9 cellular contexts compared by ENCODE assay signal in genomic region chr22:50674606-50675552, GRCh38. TPM values are rescaled to one million over a fixed set of nuclear protein-coding genes. Genes with fewer than 3 reads are reported as not detected.
DNase-seq lines count a peak whose midpoint lies in the region; ATAC-seq and TF ChIP-seq lines count a peak whose summit lies in the region.
"Had no signal": no experiment of that assay in that cellular context is flagged by ENCODE, and none has a peak within 500 bp of the region (broad histone marks: within the 10 kb centered on the region; RNA-seq: fewer than 3 reads in every experiment).

No MANE protein-coding gene starts in this region.

- TF ChIP-seq CTCF in hepatocyte (IDR thresholded peaks at IDR 0.05; ENCODE audit: poor library complexity), result no peak

- peak overlapping the region; percentile 94 for H3K4me2 ChIP-seq in hepatocyte
- H3K4me2 ChIP-seq: KMS-11 had no signal

- H4K20me1 ChIP-seq in hepatocyte (ENCODE audit: insufficient read depth, poor library complexity, severe bottlenecking), result no peaks in the 10 kb centered on the region

- no peaks in the 10 kb centered on the region for H3K4me1 ChIP-seq in hepatocyte (ENCODE audit: insufficient read depth)

- H3K27me3 Mint-ChIP-seq in activated T-helper 1 cell treated with anti-CD3 and anti-CD28 coated beads, Interleukin-12 subunit alpha, Interleukin-12 subunit beta, Interleukin-2, Interleukin-4 antibody, amounts not matched to agents 30 ng/mL and 10 ng/mL and 1 ng/mL, durations not matched to agents 14 hours and 24 hours and 36 hours (ENCODE audit: insufficient read depth), result peaks cover 41% of the 10 kb centered on the region

- intact Hi-C loops in activated T-helper 1 cell treated with anti-CD3 and anti-CD28 coated beads, Interleukin-12 subunit alpha, Interleukin-12 subunit beta, Interleukin-2, Interleukin-4 antibody, amounts not matched to agents 30 ng/mL and 10 ng/mL and 1 ng/mL, durations not matched to agents 14 hours and 24 hours and 36 hours (cut with micrococcal nuclease), result loop anchor here (5.0 kb wide), 1 partner anchor 48 kb away; the partner anchor contains the start of gene ARSA
- intact Hi-C loops in sciatic nerve (cut with DNase I), result no loop called here

- WGBS in hepatocyte (ENCODE audit: low lambda C conversion rate, missing lambda C conversion rate), result 13% methylated on average over 23 of the region's 105 CpGs

- no peaks in the 10 kb centered on the region for H3K9me2 ChIP-seq in hepatocyte (replicated peaks; ENCODE audit: insufficient read depth)

- peak overlapping the region; percentile 40 for H2AFZ ChIP-seq in hepatocyte

- no peaks in the 10 kb centered on the region for H3K36me3 Mint-ChIP-seq in activated T-helper 1 cell treated with anti-CD3 and anti-CD28 coated beads, Interleukin-12 subunit alpha, Interleukin-12 subunit beta, Interleukin-2, Interleukin-4 antibody, amounts not matched to agents 30 ng/mL and 10 ng/mL and 1 ng/mL, durations not matched to agents 14 hours and 24 hours and 36 hours (ENCODE audit: low read depth)

- H3K79me2 ChIP-seq in hepatocyte, result no peaks in the 10 kb centered on the region

- no peak for ATAC-seq in sciatic nerve
- no peak for ATAC-seq in GM18907 (IDR thresholded peaks at IDR 0.05; ENCODE audit: unreplicated experiment)
- ATAC-seq in HG03196 (IDR thresholded peaks at IDR 0.05; ENCODE audit: unreplicated experiment), result no peak

- peak overlapping the region; percentile 9; the same call in 1 of the 2 replicates for H3K4me3 ChIP-seq in Jurkat, Clone E6-1 (ENCODE audit: low read length)
- H3K4me3 ChIP-seq in hepatocyte, result peak overlapping the region; percentile 52

- H3K27ac ChIP-seq in hepatocyte, result no peak overlapping the region
- H3K27ac ChIP-seq: KMS-11 had no signal

- peaks cover 10% of the 10 kb centered on the region for H3K27me3 ChIP-seq in hepatocyte

- no peaks in the 10 kb centered on the region for H3K9me3 ChIP-seq in hepatocyte (ENCODE audit: low read depth)

- H3K4me3 Mint-ChIP-seq in activated T-helper 1 cell treated with anti-CD3 and anti-CD28 coated beads, Interleukin-12 subunit alpha, Interleukin-12 subunit beta, Interleukin-2, Interleukin-4 antibody, amounts not matched to agents 30 ng/mL and 10 ng/mL and 1 ng/mL, durations not matched to agents 14 hours and 24 hours and 36 hours, result peak overlapping the region; percentile 49

- no peak overlapping the region for H3K27ac Mint-ChIP-seq in activated T-helper 1 cell treated with anti-CD3 and anti-CD28 coated beads, Interleukin-12 subunit alpha, Interleukin-12 subunit beta, Interleukin-2, Interleukin-4 antibody, amounts not matched to agents 30 ng/mL and 10 ng/mL and 1 ng/mL, durations not matched to agents 14 hours and 24 hours and 36 hours

- no peaks in the 10 kb centered on the region for H3K36me3 ChIP-seq in hepatocyte (replicated peaks; ENCODE audit: insufficient read depth, low read depth)

- H3K4me1 Mint-ChIP-seq in activated T-helper 1 cell treated with anti-CD3 and anti-CD28 coated beads, Interleukin-12 subunit alpha, Interleukin-12 subunit beta, Interleukin-2, Interleukin-4 antibody, amounts not matched to agents 30 ng/mL and 10 ng/mL and 1 ng/mL, durations not matched to agents 14 hours and 24 hours and 36 hours (ENCODE audit: low read depth), result peaks cover 5% of the 10 kb centered on the region

- no peaks in the 10 kb centered on the region for H3K9me3 Mint-ChIP-seq in activated T-helper 1 cell treated with anti-CD3 and anti-CD28 coated beads, Interleukin-12 subunit alpha, Interleukin-12 subunit beta, Interleukin-2, Interleukin-4 antibody, amounts not matched to agents 30 ng/mL and 10 ng/mL and 1 ng/mL, durations not matched to agents 14 hours and 24 hours and 36 hours

- peak; percentile 58 for DNase-seq in COR-L47 (lab: John Stamatoyannopoulos, UW)
- DNase-seq in Jurkat, Clone E6-1 (ENCODE audit: low read depth, low spot score), result no peak
- no peak for DNase-seq in activated T-helper 1 cell treated with anti-CD3 and anti-CD28 coated beads, Interleukin-12 subunit alpha, Interleukin-12 subunit beta, Interleukin-2, Interleukin-4 antibody, amounts not matched to agents 30 ng/mL and 10 ng/mL and 1 ng/mL, durations not matched to agents 14 hours and 24 hours and 36 hours (ENCODE audit: low spot score)
- peak; percentile 84 for DNase-seq in hepatocyte (ENCODE audit: low spot score)
- DNase-seq in sciatic nerve (ENCODE audit: low spot score), result peak; percentile 63
- DNase-seq in NCI-H2029 (lab: John Stamatoyannopoulos, UW), result no peak

RNA-seq across cellular contexts. Expression of gene SHANK3, which starts 2.3 kb away (rescaled TPM):
- polyA plus RNA-seq in Jurkat, Clone E6-1 (2012; ENCODE audit: insufficient read depth, insufficient read length), result 6.3 TPM
- 0.05 and 0.10 TPM in 2 replicates for total RNA-seq in activated T-helper 1 cell treated with anti-CD3 and anti-CD28 coated beads, Interleukin-12 subunit alpha, Interleukin-12 subunit beta, Interleukin-2, Interleukin-4 antibody, amounts not matched to agents 30 ng/mL and 10 ng/mL and 1 ng/mL, durations not matched to agents 14 hours and 24 hours and 36 hours
- total RNA-seq in hepatocyte (2.4 and 2.9 TPM in 2 replicates), sciatic nerve (56.6 TPM)
- polyA plus RNA-seq in hepatocyte, result 1.9 and 2.6 TPM in 2 replicates

RNA-seq across cellular contexts. Expression of gene ARSA, which starts 46.9 kb away (rescaled TPM):
- 20.4 TPM for polyA plus RNA-seq in Jurkat, Clone E6-1 (2012; ENCODE audit: insufficient read depth, insufficient read length)
- 26.2 and 27.3 TPM in 2 replicates for total RNA-seq in activated T-helper 1 cell treated with anti-CD3 and anti-CD28 coated beads, Interleukin-12 subunit alpha, Interleukin-12 subunit beta, Interleukin-2, Interleukin-4 antibody, amounts not matched to agents 30 ng/mL and 10 ng/mL and 1 ng/mL, durations not matched to agents 14 hours and 24 hours and 36 hours
- total RNA-seq in hepatocyte, result 26.2 and 31.3 TPM in 2 replicates
- polyA plus RNA-seq in hepatocyte, result 20.6 and 29.2 TPM in 2 replicates
- 38.1 TPM for total RNA-seq in sciatic nerve

Comparison
In these comparisons a context has a peak if more than half of its experiments do, and no peak if none do; other contexts are left out.
1. DNase-seq: peak in COR-L47 (single experiment), hepatocyte (single experiment) and sciatic nerve (single experiment); none in Jurkat, Clone E6-1 (single experiment), activated T-helper 1 cell treated with anti-CD3 and anti-CD28 coated beads, Interleukin-12 subunit alpha, Interleukin-12 subunit beta, Interleukin-2, Interleukin-4 antibody, amounts not matched to agents 30 ng/mL and 10 ng/mL and 1 ng/mL, durations not matched to agents 14 hours and 24 hours and 36 hours (single experiment) and NCI-H2029 (single experiment).
2. RNA of gene SHANK3, which starts 2.3 kb away (total RNA-seq): 56.6 TPM in sciatic nerve (single experiment); 2.4 to 2.9 TPM in hepatocyte and 0.05 to 0.10 TPM in activated T-helper 1 cell treated with anti-CD3 and anti-CD28 coated beads, Interleukin-12 subunit alpha, Interleukin-12 subunit beta, Interleukin-2, Interleukin-4 antibody, amounts not matched to agents 30 ng/mL and 10 ng/mL and 1 ng/mL, durations not matched to agents 14 hours and 24 hours and 36 hours; every median in the first group is over 10 times any median in the second.